14 cellular contexts compared by ENCODE assay signal in genomic region chr2:36982467-36982866, GRCh38.
"Had no signal": no experiment of that assay in that cellular context is flagged by ENCODE, and none has a peak within 500 bp of the region (broad histone marks: within the 10 kb centered on the region; RNA-seq: fewer than 3 reads in every experiment).

No MANE protein-coding gene starts in this region.

- H3K27me3 Mint-ChIP-seq: effector memory CD8-positive, alpha-beta T cell had no signal

- H3K4me3 ChIP-seq: esophagus squamous epithelium, stomach had no signal

- ATAC-seq: effector memory CD8-positive, alpha-beta T cell; natural killer cell; sciatic nerve had no signal

- H3K27ac Mint-ChIP-seq: natural killer cell had no signal

- H3K4me1 Mint-ChIP-seq: natural killer cell, neural crest cell had no signal

- H3K4me3 Mint-ChIP-seq: effector memory CD8-positive, alpha-beta T cell; natural killer cell; neural crest cell had no signal

- H3K4me1 ChIP-seq: esophagus squamous epithelium, stomach had no signal

- DNase-seq: effector memory CD8-positive, alpha-beta T cell; esophagus squamous epithelium; foreskin fibroblast; head of caudate nucleus; hippocampal formation; mammary epithelial cell; natural killer cell; posterior cingulate gyrus; stimulated activated CD4-positive, alpha-beta T cell treated with anti-CD3 and anti-CD28 coated beads, Interleukin-2, amount 100 ng/mL, for 24 hours; stimulated activated naive CD4-positive, alpha-beta T cell; stomach; substantia nigra had no signal

- H3K27me3 ChIP-seq: esophagus squamous epithelium, stomach had no signal

- H3K9me3 ChIP-seq: esophagus squamous epithelium, stomach had no signal

- H3K27ac ChIP-seq: esophagus squamous epithelium, stomach had no signal

- H3K36me3 Mint-ChIP-seq: natural killer cell had no signal
